31 cellular contexts compared by ENCODE assay signal in the genomic region with DNA sequence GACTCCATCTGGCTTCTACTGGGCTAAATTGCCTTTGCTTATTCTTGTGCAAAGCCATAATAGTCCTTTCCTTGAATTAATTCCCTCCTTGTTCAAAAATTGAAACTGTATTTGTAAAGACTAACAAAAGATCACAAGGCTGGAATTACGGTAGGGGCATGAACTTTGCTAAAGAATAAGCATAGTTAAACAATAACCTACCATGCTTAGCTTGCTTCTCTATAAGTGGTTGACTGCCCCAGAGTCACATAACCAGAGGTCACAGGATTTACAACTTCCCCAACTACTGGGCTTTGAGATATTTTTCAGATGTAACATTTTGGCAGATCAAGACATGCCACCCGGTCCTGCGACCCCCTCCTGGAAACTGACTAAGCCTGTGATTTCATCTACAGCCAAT.
"Had no signal": no experiment of that assay in that cellular context is flagged by ENCODE, and none has a peak within 500 bp of the region (broad histone marks: within the 10 kb centered on the region; RNA-seq: fewer than 3 reads in every experiment).

No MANE protein-coding gene starts in this region.

- DNase-seq: activated CD4-positive, alpha-beta memory T cell treated with anti-CD3 and anti-CD28 coated beads, Interleukin-2, amount 10 ng/mL, durations not matched to agents 7 days and 5 days; activated CD4-positive, alpha-beta T cell treated with anti-CD3 and anti-CD28 coated beads for 36 hours; activated CD4-positive, alpha-beta T cell treated with anti-CD3 and anti-CD28 coated beads, Interleukin-2, amount 10 ng/mL, durations not matched to agents 7 days and 5 days; activated CD4-positive, alpha-beta T cell treated with anti-CD3 and anti-CD28 coated beads, Interleukin-2, amount 50 U/mL, for 4 hours; activated CD4-positive, CD25-positive, alpha-beta regulatory T cell; activated CD4-positive, CD25-positive, alpha-beta regulatory T cell treated with anti-CD3 and anti-CD28 coated beads, Interleukin-2, amount 50 U/mL, for 72 hours; activated CD8-positive, alpha-beta memory T cell treated with anti-CD3 and anti-CD28 coated beads, Interleukin-2, amount 50 U/mL, for 48 hours; activated gamma-delta T cell; activated naive CD4-positive, alpha-beta T cell; activated naive CD4-positive, alpha-beta T cell treated with anti-CD3 and anti-CD28 coated beads, Interleukin-2, amount 10 ng/mL, durations not matched to agents 7 days and 5 days; activated naive CD8-positive, alpha-beta T cell treated with anti-CD3 and anti-CD28 coated beads, Interleukin-2, amount 10 ng/mL, durations not matched to agents 7 days and 5 days; activated T-cell treated with anti-CD3 and anti-CD28 coated beads for 4 hours; activated T-cell treated with anti-CD3 and anti-CD28 coated beads, Interleukin-2, amount 50 U/mL, for 24 hours; activated T-cell treated with anti-CD3 and anti-CD28 coated beads, Interleukin-2, amount 50 U/mL, for 72 hours; central memory CD4-positive, alpha-beta T cell; cerebellar nuclear complex; colonic mucosa; effector CD8-positive, alpha-beta T cell; erythroblast; foreskin keratinocyte; gastrocnemius medialis; glutamatergic neuron; T-helper 1 cell; T-helper 17 cell had no signal

- H3K36me3 Mint-ChIP-seq: activated naive CD4-positive, alpha-beta T cell treated with anti-CD3 and anti-CD28 coated beads, Interleukin-2, amount 10 ng/mL, durations not matched to agents 7 days and 5 days; activated naive CD4-positive, alpha-beta T cell treated with anti-CD3 and anti-CD28 coated beads, Interleukin-2, amount 50 U/mL, for 72 hours; activated naive CD8-positive, alpha-beta T cell treated with anti-CD3 and anti-CD28 coated beads, Interleukin-2, amount 10 ng/mL, durations not matched to agents 7 days and 5 days; brain had no signal

- H3K4me1 Mint-ChIP-seq: activated CD4-positive, alpha-beta memory T cell treated with anti-CD3 and anti-CD28 coated beads, Interleukin-2, amount 10 ng/mL, durations not matched to agents 7 days and 5 days; activated CD4-positive, alpha-beta T cell treated with anti-CD3 and anti-CD28 coated beads for 36 hours; activated CD4-positive, alpha-beta T cell treated with anti-CD3 and anti-CD28 coated beads, Interleukin-2, amount 10 ng/mL, durations not matched to agents 7 days and 5 days; activated naive CD4-positive, alpha-beta T cell treated with anti-CD3 and anti-CD28 coated beads, Interleukin-2, amount 10 ng/mL, durations not matched to agents 7 days and 5 days; activated naive CD8-positive, alpha-beta T cell treated with anti-CD3 and anti-CD28 coated beads, Interleukin-2, amount 10 ng/mL, durations not matched to agents 7 days and 5 days; T-helper 17 cell had no signal

- H3K4me3 ChIP-seq: ascending aorta, breast epithelium, cardiac muscle cell, colonic mucosa, esophagus muscularis mucosa, gastrocnemius medialis had no signal

- H3K9me3 Mint-ChIP-seq: activated CD4-positive, alpha-beta memory T cell treated with anti-CD3 and anti-CD28 coated beads, Interleukin-2, amount 10 ng/mL, durations not matched to agents 7 days and 5 days; activated CD4-positive, alpha-beta T cell treated with anti-CD3 and anti-CD28 coated beads, Interleukin-2, amount 10 ng/mL, durations not matched to agents 7 days and 5 days; activated naive CD4-positive, alpha-beta T cell treated with anti-CD3 and anti-CD28 coated beads, Interleukin-2, amount 10 ng/mL, durations not matched to agents 7 days and 5 days; activated naive CD4-positive, alpha-beta T cell treated with anti-CD3 and anti-CD28 coated beads, Interleukin-2, amount 50 U/mL, for 72 hours; activated naive CD8-positive, alpha-beta T cell treated with anti-CD3 and anti-CD28 coated beads, Interleukin-2, amount 10 ng/mL, durations not matched to agents 7 days and 5 days; activated T-cell treated with anti-CD3 and anti-CD28 coated beads, Interleukin-2, amount 50 U/mL, for 24 hours; activated T-cell treated with anti-CD3 and anti-CD28 coated beads, Interleukin-2, amount 50 U/mL, for 72 hours; T-helper 2 cell treated with Interferon-gamma antibody and Interleukin-4, amounts not matched to agents 5 μg/mL and 100 μg/mL, for 36 hours had no signal

- H3K4me3 Mint-ChIP-seq: activated CD4-positive, alpha-beta memory T cell treated with anti-CD3 and anti-CD28 coated beads, Interleukin-2, amount 10 ng/mL, durations not matched to agents 7 days and 5 days; activated CD4-positive, alpha-beta T cell treated with anti-CD3 and anti-CD28 coated beads for 36 hours; activated CD4-positive, alpha-beta T cell treated with anti-CD3 and anti-CD28 coated beads, Interleukin-2, amount 10 ng/mL, durations not matched to agents 7 days and 5 days; activated naive CD4-positive, alpha-beta T cell treated with anti-CD3 and anti-CD28 coated beads, Interleukin-2, amount 10 ng/mL, durations not matched to agents 7 days and 5 days; activated naive CD8-positive, alpha-beta T cell treated with anti-CD3 and anti-CD28 coated beads, Interleukin-2, amount 10 ng/mL, durations not matched to agents 7 days and 5 days; activated T-cell treated with anti-CD3 and anti-CD28 coated beads, Interleukin-2, amount 50 U/mL, for 24 hours; activated T-cell treated with anti-CD3 and anti-CD28 coated beads, Interleukin-2, amount 50 U/mL, for 72 hours; brain; T-helper 17 cell; T-helper 2 cell treated with Interferon-gamma antibody and Interleukin-4, amounts not matched to agents 5 μg/mL and 100 μg/mL, for 36 hours had no signal

- H3K27me3 ChIP-seq: ascending aorta, breast epithelium, cardiac muscle cell, colonic mucosa, esophagus muscularis mucosa, foreskin keratinocyte, gastrocnemius medialis had no signal

- H3K27ac Mint-ChIP-seq: activated CD4-positive, alpha-beta memory T cell treated with anti-CD3 and anti-CD28 coated beads, Interleukin-2, amount 10 ng/mL, durations not matched to agents 7 days and 5 days; activated CD4-positive, alpha-beta T cell treated with anti-CD3 and anti-CD28 coated beads for 36 hours; activated CD4-positive, alpha-beta T cell treated with anti-CD3 and anti-CD28 coated beads, Interleukin-2, amount 10 ng/mL, durations not matched to agents 7 days and 5 days; activated naive CD4-positive, alpha-beta T cell treated with anti-CD3 and anti-CD28 coated beads, Interleukin-2, amount 10 ng/mL, durations not matched to agents 7 days and 5 days; activated naive CD4-positive, alpha-beta T cell treated with anti-CD3 and anti-CD28 coated beads, Interleukin-2, amount 50 U/mL, for 72 hours; activated naive CD8-positive, alpha-beta T cell treated with anti-CD3 and anti-CD28 coated beads, Interleukin-2, amount 10 ng/mL, durations not matched to agents 7 days and 5 days; activated T-cell treated with anti-CD3 and anti-CD28 coated beads, Interleukin-2, amount 50 U/mL, for 24 hours; activated T-cell treated with anti-CD3 and anti-CD28 coated beads, Interleukin-2, amount 50 U/mL, for 72 hours; brain; T-helper 17 cell; T-helper 2 cell treated with Interferon-gamma antibody and Interleukin-4, amounts not matched to agents 5 μg/mL and 100 μg/mL, for 36 hours had no signal

- H3K36me3 ChIP-seq: ascending aorta, breast epithelium, cardiac muscle cell, colonic mucosa, esophagus muscularis mucosa, gastrocnemius medialis had no signal

- H3K27me3 Mint-ChIP-seq: activated CD4-positive, alpha-beta memory T cell treated with anti-CD3 and anti-CD28 coated beads, Interleukin-2, amount 10 ng/mL, durations not matched to agents 7 days and 5 days; activated CD4-positive, alpha-beta T cell treated with anti-CD3 and anti-CD28 coated beads, Interleukin-2, amount 10 ng/mL, durations not matched to agents 7 days and 5 days; activated naive CD4-positive, alpha-beta T cell treated with anti-CD3 and anti-CD28 coated beads, Interleukin-2, amount 10 ng/mL, durations not matched to agents 7 days and 5 days; activated naive CD8-positive, alpha-beta T cell treated with anti-CD3 and anti-CD28 coated beads, Interleukin-2, amount 10 ng/mL, durations not matched to agents 7 days and 5 days; activated T-cell treated with anti-CD3 and anti-CD28 coated beads, Interleukin-2, amount 50 U/mL, for 24 hours; brain had no signal
